Comparison of ENCODE assay signal across 2 cellular contexts in the genomic region with DNA sequence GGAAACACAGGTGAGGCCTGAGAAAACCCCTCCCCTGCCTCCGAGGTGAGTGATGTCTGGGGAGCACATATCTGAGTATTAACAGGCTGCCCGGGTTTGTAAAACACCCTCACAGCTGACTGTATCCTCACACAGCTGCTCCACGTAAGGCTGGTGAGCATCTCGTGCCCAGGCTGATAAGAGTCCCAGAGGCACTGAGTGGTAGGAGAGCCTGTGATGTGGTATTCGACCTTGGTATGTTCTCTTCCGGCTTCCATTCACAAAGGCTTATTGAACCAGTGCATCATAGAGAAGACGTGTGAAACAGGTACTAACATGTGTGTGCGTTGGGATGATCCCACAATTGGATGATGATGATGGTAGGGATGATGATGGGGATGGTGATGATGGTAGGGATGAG.
TF ChIP-seq lines count a peak whose summit lies in the region.

No MANE protein-coding gene starts in this region.

TF ChIP-seq in GM12878, 131 proteins besides CTCF, POLR2A, EP300 and RAD21 (continued from another document):
- TF ChIP-seq, protein P1, sequence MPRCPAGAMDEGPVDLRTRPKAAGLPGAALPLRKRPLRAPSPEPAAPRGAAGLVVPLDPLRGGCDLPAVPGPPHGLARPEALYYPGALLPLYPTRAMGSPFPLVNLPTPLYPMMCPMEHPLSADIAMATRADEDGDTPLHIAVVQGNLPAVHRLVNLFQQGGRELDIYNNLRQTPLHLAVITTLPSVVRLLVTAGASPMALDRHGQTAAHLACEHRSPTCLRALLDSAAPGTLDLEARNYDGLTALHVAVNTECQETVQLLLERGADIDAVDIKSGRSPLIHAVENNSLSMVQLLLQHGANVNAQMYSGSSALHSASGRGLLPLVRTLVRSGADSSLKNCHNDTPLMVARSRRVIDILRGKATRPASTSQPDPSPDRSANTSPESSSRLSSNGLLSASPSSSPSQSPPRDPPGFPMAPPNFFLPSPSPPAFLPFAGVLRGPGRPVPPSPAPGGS (IDR thresholded peaks at IDR 0.05; ENCODE audit: borderline replicate concordance, insufficient read depth, low read depth, low read length, poor library complexity, severe bottlenecking) = no peak
- TF ChIP-seq IRF4 (IDR thresholded peaks at IDR 0.05; ENCODE audit: low read depth, low read length) = no peak
- TF ChIP-seq ETV6 (conservative IDR thresholded peaks at IDR 0.05 in 1 of 2, IDR thresholded peaks at IDR 0.05 in 1 of 2; ENCODE audit: borderline replicate concordance in 1 of 2, low read depth in 1 of 2) = no peak
- TF ChIP-seq, protein P2, sequence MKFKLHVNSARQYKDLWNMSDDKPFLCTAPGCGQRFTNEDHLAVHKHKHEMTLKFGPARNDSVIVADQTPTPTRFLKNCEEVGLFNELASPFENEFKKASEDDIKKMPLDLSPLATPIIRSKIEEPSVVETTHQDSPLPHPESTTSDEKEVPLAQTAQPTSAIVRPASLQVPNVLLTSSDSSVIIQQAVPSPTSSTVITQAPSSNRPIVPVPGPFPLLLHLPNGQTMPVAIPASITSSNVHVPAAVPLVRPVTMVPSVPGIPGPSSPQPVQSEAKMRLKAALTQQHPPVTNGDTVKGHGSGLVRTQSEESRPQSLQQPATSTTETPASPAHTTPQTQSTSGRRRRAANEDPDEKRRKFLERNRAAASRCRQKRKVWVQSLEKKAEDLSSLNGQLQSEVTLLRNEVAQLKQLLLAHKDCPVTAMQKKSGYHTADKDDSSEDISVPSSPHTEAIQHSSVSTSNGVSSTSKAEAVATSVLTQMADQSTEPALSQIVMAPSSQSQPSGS (IDR thresholded peaks at IDR 0.05; ENCODE audit: low read length) = no peak
- no peak for TF ChIP-seq ZNF384 (IDR thresholded peaks at IDR 0.05; ENCODE audit: borderline replicate concordance, low read depth, low read length)
- TF ChIP-seq FOXM1 (IDR thresholded peaks at IDR 0.05; ENCODE audit: low read depth, low read length) = no peak
- TF ChIP-seq EGR1 (IDR thresholded peaks at IDR 0.05; ENCODE audit: borderline replicate concordance in 1 of 2, low read depth in 2 of 2, low read length in 2 of 2) = no peak
- TF ChIP-seq PAX8 (IDR thresholded peaks at IDR 0.05) = no peak
- TF ChIP-seq, protein P3, sequence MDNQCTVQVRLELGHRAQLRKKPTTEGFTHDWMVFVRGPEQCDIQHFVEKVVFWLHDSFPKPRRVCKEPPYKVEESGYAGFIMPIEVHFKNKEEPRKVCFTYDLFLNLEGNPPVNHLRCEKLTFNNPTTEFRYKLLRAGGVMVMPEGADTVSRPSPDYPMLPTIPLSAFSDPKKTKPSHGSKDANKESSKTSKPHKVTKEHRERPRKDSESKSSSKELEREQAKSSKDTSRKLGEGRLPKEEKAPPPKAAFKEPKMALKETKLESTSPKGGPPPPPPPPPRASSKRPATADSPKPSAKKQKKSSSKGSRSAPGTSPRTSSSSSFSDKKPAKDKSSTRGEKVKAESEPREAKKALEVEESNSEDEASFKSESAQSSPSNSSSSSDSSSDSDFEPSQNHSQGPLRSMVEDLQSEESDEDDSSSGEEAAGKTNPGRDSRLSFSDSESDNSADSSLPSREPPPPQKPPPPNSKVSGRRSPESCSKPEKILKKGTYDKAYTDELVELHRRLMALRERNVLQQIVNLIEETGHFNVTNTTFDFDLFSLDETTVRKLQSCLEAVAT (IDR thresholded peaks at IDR 0.05) = no peak
- no peak for TF ChIP-seq EED (IDR thresholded peaks at IDR 0.05; ENCODE audit: low read depth)
- no peak for TF ChIP-seq BMI1 (IDR thresholded peaks at IDR 0.05; ENCODE audit: borderline replicate concordance)
- no peak for TF ChIP-seq JUND (IDR thresholded peaks at IDR 0.05; ENCODE audit: low read depth, low read length)
- TF ChIP-seq, protein P4, sequence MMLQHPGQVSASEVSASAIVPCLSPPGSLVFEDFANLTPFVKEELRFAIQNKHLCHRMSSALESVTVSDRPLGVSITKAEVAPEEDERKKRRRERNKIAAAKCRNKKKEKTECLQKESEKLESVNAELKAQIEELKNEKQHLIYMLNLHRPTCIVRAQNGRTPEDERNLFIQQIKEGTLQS (IDR thresholded peaks at IDR 0.05; ENCODE audit: borderline replicate concordance, extremely low read depth, low read depth, low read length) = no peak
- no peak for TF ChIP-seq IKZF2 (IDR thresholded peaks at IDR 0.05)
- no peak for TF ChIP-seq NFXL1 (IDR thresholded peaks at IDR 0.05; ENCODE audit: borderline replicate concordance)

TF ChIP-seq in SK-N-SH treated with all-trans-retinoic acid at 6 μM for 48 hours, 23 proteins besides CTCF, POLR2A, EP300 and RAD21 (continued from another document):
- TF ChIP-seq ZFP3 (CRISPR knock-in tag; IDR thresholded peaks at IDR 0.05) = no peak
- TF ChIP-seq BACH2 (CRISPR knock-in tag; IDR thresholded peaks at IDR 0.05; ENCODE audit: borderline replicate concordance) = no peak
TF ChIP-seq in SK-N-SH treated with all-trans-retinoic acid at 6 μM for 48 hours: peak in this region for 0.
